In the genomic region with DNA sequence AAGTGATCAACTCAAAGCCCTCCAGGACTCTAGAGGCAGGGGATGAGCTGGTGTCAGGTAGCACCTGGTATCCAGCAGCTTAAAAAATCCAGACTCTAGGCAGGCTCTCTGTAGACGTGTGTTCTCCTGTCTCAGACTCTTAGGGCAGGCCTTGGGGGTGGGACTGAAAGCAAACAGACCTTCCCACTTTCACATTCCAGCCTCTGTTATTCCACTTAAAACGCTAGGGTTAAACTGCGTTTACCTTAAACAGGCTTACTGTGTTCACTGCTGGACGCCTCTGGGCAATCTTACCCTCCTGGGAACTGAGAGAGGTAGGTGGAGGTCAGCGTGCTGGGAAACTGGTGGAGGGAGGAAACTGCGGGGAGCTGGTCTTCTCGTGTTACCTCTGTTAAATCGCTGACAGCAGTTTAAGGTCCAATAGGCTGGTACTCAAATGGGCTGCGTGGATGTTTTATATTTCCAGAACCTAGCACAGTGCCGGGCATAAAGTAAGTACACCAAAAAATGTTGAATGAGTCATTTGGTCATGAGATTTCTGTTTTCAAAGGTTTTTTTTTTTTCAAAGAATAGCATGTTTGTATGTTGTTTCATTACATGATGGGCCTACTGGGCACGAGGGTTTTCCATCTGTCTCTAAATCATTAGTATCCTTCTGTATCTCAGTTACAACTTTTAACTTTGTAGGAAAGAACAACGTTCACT, we compare ENCODE assay signal across 9 cellular contexts. TPM values are rescaled to one million over a fixed set of nuclear protein-coding genes. Genes with fewer than 3 reads are reported as not detected.
A peak's percentile ranks its signal among the peaks of the same experiment; 100 is the strongest.
DNase-seq lines count a peak whose midpoint lies in the region; ATAC-seq, FAIRE-seq and TF ChIP-seq lines count a peak whose summit lies in the region.
"Had no signal": no experiment of that assay in that cellular context is flagged by ENCODE, and none has a peak within 500 bp of the region (broad histone marks: within the 10 kb centered on the region; RNA-seq: fewer than 3 reads in every experiment).

Gene GCNT2 (plus strand): TSS at position 248 of the 705 bp plus-strand sequence. CDS start 7,561 bp downstream, outside the sequence.

- H3K36me3 Mint-ChIP-seq in astrocyte (ENCODE audit: low read depth, unreplicated experiment): no peaks in the 10 kb centered on the region

- H3K36me3 ChIP-seq in astrocyte (ENCODE audit: insufficient read depth, low read length): no peaks in the 10 kb centered on the region

- H3K4me3 Mint-ChIP-seq in astrocyte (ENCODE audit: unreplicated experiment): peak within 1 kb of the TSS; percentile 83

- no peak within 1 kb of the TSS for H3K27ac ChIP-seq in astrocyte (ENCODE audit: low read depth, low read length)
- H3K27ac ChIP-seq in temporal lobe (ENCODE audit: low read depth, low read length): no peak within 1 kb of the TSS

- H3K4me3 ChIP-seq in astrocyte (ENCODE audit: insufficient read depth, low read depth, low read length) (no peak within 1 kb of the TSS), iPS-18c (ENCODE audit: insufficient read depth, low read depth, low read length) (peak within 1 kb of the TSS; percentile 22; the same call in 1 of the 2 replicates)

- H3K79me2 ChIP-seq in astrocyte (ENCODE audit: insufficient read depth, low read length): no peaks in the 10 kb centered on the region

- H2AFZ ChIP-seq in astrocyte (ENCODE audit: low read depth, low read length): peak within 1 kb of the TSS; percentile 74

- H3K4me1 Mint-ChIP-seq in astrocyte (ENCODE audit: low read depth, unreplicated experiment): peaks cover 28% of the 10 kb centered on the region

- no peak for FAIRE-seq in astrocyte (lab: Jason Lieb, UNC)
- FAIRE-seq: TTC549 had no signal

- H3K4me1 ChIP-seq in astrocyte (ENCODE audit: insufficient read depth, low read length): peaks cover 18% of the 10 kb centered on the region

- H3K4me2 ChIP-seq in astrocyte (ENCODE audit: low read length): peak within 1 kb of the TSS; percentile 47

- H4K20me1 ChIP-seq in astrocyte (ENCODE audit: insufficient read depth, low read length): no peaks in the 10 kb centered on the region

- H3K27me3 Mint-ChIP-seq in astrocyte (ENCODE audit: low read depth, unreplicated experiment): no peaks in the 10 kb centered on the region

- TF ChIP-seq CTCF in astrocyte (IDR thresholded peaks at IDR 0.05; ENCODE audit: insufficient read depth, low read depth, low read length): no peak

- H3K27ac Mint-ChIP-seq in astrocyte (ENCODE audit: unreplicated experiment): peak within 1 kb of the TSS; percentile 97

- no peaks in the 10 kb centered on the region for H3K27me3 ChIP-seq in astrocyte (ENCODE audit: insufficient read depth, low read length)

- H3K9me3 Mint-ChIP-seq in astrocyte (ENCODE audit: unreplicated experiment): no peaks in the 10 kb centered on the region

- DNase-seq in GM19240 (ENCODE audit: insufficient read length, low spot score): peak; percentile 14
- DNase-seq in astrocyte (ENCODE audit: low read depth): peak; percentile 37
- DNase-seq in activated effector memory CD4-positive, alpha-beta T cell treated with Interleukin-2 at 50 U/mL for 16 hours: no peak
- no peak for DNase-seq in C1 segment of cervical spinal cord (lab: John Stamatoyannopoulos, UW)

- H3K9ac ChIP-seq in astrocyte (ENCODE audit: low read length): peak within 1 kb of the TSS; percentile 28

- H3K9me3 ChIP-seq in astrocyte (ENCODE audit: insufficient read depth, low read depth, low read length) (no peaks in the 10 kb centered on the region), iPS-18c (ENCODE audit: control insufficient read depth, insufficient read depth, low read length) (no peaks in the 10 kb centered on the region)

- ATAC-seq in HG03571 (IDR thresholded peaks at IDR 0.05; ENCODE audit: unreplicated experiment) (peak; percentile 64), HG03175 (IDR thresholded peaks at IDR 0.05; ENCODE audit: unreplicated experiment) (no peak)

RNA-seq across cellular contexts. Expression of gene GCNT2, which starts in this region (rescaled TPM):
- total RNA-seq in astrocyte (13.0 and 14.8 TPM in 2 replicates), temporal lobe (14.5 TPM)

Comparison
In these comparisons a context has a peak if more than half of its experiments do, and no peak if none do; other contexts are left out.
1. DNase-seq: peak in GM19240 (single experiment) and astrocyte (single experiment); none in activated effector memory CD4-positive, alpha-beta T cell treated with Interleukin-2 at 50 U/mL for 16 hours (single experiment) and C1 segment of cervical spinal cord (0 of 14).